Comparison of ENCODE assay signal across 8 cellular contexts in genomic region chr2:151409601-151410484, GRCh38. TPM values are rescaled to one million over a fixed set of nuclear protein-coding genes. Genes with fewer than 3 reads are reported as not detected.
DNase-seq lines count a peak whose midpoint lies in the region; ATAC-seq and TF ChIP-seq lines count a peak whose summit lies in the region.

Gene RIF1 (plus strand): TSS chr2:151409902. CDS start chr2:151410424, 522 bp downstream.

- H3K36me3 ChIP-seq in osteoblast (ENCODE audit: insufficient read depth, low read length) (peaks cover 26% of the 10 kb centered on the region), thoracic aorta (peaks cover 3% of the 10 kb centered on the region)

- H3K36me3 Mint-ChIP-seq in activated naive CD4-positive, alpha-beta T cell treated with anti-CD3 and anti-CD28 coated beads, Interleukin-2, amount 50 U/mL, for 24 hours: peaks cover 8% of the 10 kb centered on the region

- peaks cover 46% of the 10 kb centered on the region for H3K79me2 ChIP-seq in osteoblast (ENCODE audit: insufficient read depth, low read length)

- TF ChIP-seq POLR2A in NB4 (IDR thresholded peaks at IDR 0.05; ENCODE audit: extremely low read depth, insufficient read length): peak; percentile 80

- H2AFZ ChIP-seq in osteoblast (ENCODE audit: low read length): peak within 1 kb of the TSS; percentile 88

- H3K9me3 ChIP-seq in osteoblast (ENCODE audit: low read depth, low read length): no peaks in the 10 kb centered on the region
- H3K9me3 ChIP-seq in thoracic aorta: no peaks in the 10 kb centered on the region

- H3K4me3 Mint-ChIP-seq in activated naive CD4-positive, alpha-beta T cell treated with anti-CD3 and anti-CD28 coated beads, Interleukin-2, amount 50 U/mL, for 24 hours: peak within 1 kb of the TSS; percentile 94

- peaks cover 7% of the 10 kb centered on the region for H4K20me1 ChIP-seq in osteoblast (ENCODE audit: insufficient read depth, low read length)

- H3K4me2 ChIP-seq in osteoblast (ENCODE audit: insufficient read depth, low read length): peak within 1 kb of the TSS; percentile 84

- H3K27me3 ChIP-seq in osteoblast (ENCODE audit: insufficient read depth, low read length) (no peaks in the 10 kb centered on the region), thoracic aorta (replicated peaks; ENCODE audit: insufficient read depth) (no peaks in the 10 kb centered on the region)

- peaks cover 34% of the 10 kb centered on the region for H3K4me1 Mint-ChIP-seq in activated naive CD4-positive, alpha-beta T cell treated with anti-CD3 and anti-CD28 coated beads, Interleukin-2, amount 50 U/mL, for 24 hours

- H3K9me3 Mint-ChIP-seq in activated naive CD4-positive, alpha-beta T cell treated with anti-CD3 and anti-CD28 coated beads, Interleukin-2, amount 50 U/mL, for 24 hours: no peaks in the 10 kb centered on the region

- H3K4me1 ChIP-seq in osteoblast (ENCODE audit: insufficient read depth, low read length) (peaks cover 6% of the 10 kb centered on the region), thoracic aorta (ENCODE audit: control insufficient read depth in 1 of 2, low read depth in 2 of 2) (peaks cover 2 to 11% of the 10 kb centered on the region in 2 donors)

- TF ChIP-seq CTCF in GM10266 (IDR thresholded peaks at IDR 0.05; ENCODE audit: control insufficient read depth, insufficient read depth, low read depth, missing control alignments) (peak; percentile 44), NB4 (IDR thresholded peaks at IDR 0.05; ENCODE audit: low read depth, low read length) (peak; percentile 45), osteoblast (IDR thresholded peaks at IDR 0.05; ENCODE audit: extremely low read depth, low read depth, low read length) (peak; percentile 53), thoracic aorta (IDR thresholded peaks at IDR 0.05) (peak; percentile 65)

- H3K4me3 ChIP-seq in NB4 (ENCODE audit: low read depth, low read length) (peak within 1 kb of the TSS; percentile 80), osteoblast (ENCODE audit: insufficient read depth, low read length) (peak within 1 kb of the TSS; percentile 100), thoracic aorta (peak within 1 kb of the TSS; percentile 97)

- H3K27ac ChIP-seq in osteoblast (ENCODE audit: low read depth, low read length): peak within 1 kb of the TSS; percentile 84
- peak within 1 kb of the TSS; percentile 76 to 85 for H3K27ac ChIP-seq in thoracic aorta

- ATAC-seq in HG02571 (IDR thresholded peaks at IDR 0.05; ENCODE audit: unreplicated experiment): peak; percentile 94
- peak; percentile 98 for ATAC-seq in SK-N-SH treated with all-trans-retinoic acid at 6 μM for 48 hours
- ATAC-seq in thoracic aorta (ENCODE audit: insufficient number of reproducible peaks, low FRiP score, low read depth): peak; percentile 93

- peaks cover 2% of the 10 kb centered on the region for H3K27me3 Mint-ChIP-seq in activated naive CD4-positive, alpha-beta T cell treated with anti-CD3 and anti-CD28 coated beads, Interleukin-2, amount 50 U/mL, for 24 hours

- H3K27ac Mint-ChIP-seq in activated naive CD4-positive, alpha-beta T cell treated with anti-CD3 and anti-CD28 coated beads, Interleukin-2, amount 50 U/mL, for 24 hours: peak within 1 kb of the TSS; percentile 93

- peak; percentile 84 for DNase-seq in GM10266 (ENCODE audit: extremely low spot score)
- DNase-seq in NB4 (ENCODE audit: low read depth): peak; percentile 95
- peak; percentile 93 for DNase-seq in glomerular visceral epithelial cell (ENCODE audit: extremely low spot score)
- peak; percentile 97 for DNase-seq in osteoblast (ENCODE audit: insufficient read length, low spot score, missing footprints)
- peak; percentile 70 for DNase-seq in thoracic aorta (ENCODE audit: low spot score)

TF ChIP-seq in SK-N-SH treated with all-trans-retinoic acid at 6 μM for 48 hours, 23 proteins besides CTCF, POLR2A, EP300 and RAD21:
- TF ChIP-seq PATZ1 (CRISPR knock-in tag; IDR thresholded peaks at IDR 0.05; ENCODE audit: borderline replicate concordance): no peak
- no peak for TF ChIP-seq ZNF8 (CRISPR knock-in tag; IDR thresholded peaks at IDR 0.05)
- no peak for TF ChIP-seq TOX (CRISPR knock-in tag; IDR thresholded peaks at IDR 0.05; ENCODE audit: borderline replicate concordance)
- no peak for TF ChIP-seq TSHZ2 (CRISPR knock-in tag; IDR thresholded peaks at IDR 0.05)
- no peak for TF ChIP-seq ZNF565 (CRISPR knock-in tag; conservative IDR thresholded peaks at IDR 0.05; ENCODE audit: low read depth)

RNA-seq across cellular contexts. Expression of gene RIF1, which starts in this region (rescaled TPM):
- 45.1 and 48.5 TPM in 2 replicates for total RNA-seq in osteoblast
- total RNA-seq in thoracic aorta: 10 to 100 TPM; 45.4 to 48.2 TPM

Comparison
In these comparisons a context has a peak if more than half of its experiments do, and no peak if none do; other contexts are left out.
1. Peak in every context shown above with its lines: DNase-seq, ATAC-seq, H3K4me3 ChIP-seq and H3K27ac ChIP-seq.